8 cellular contexts compared by ENCODE assay signal in the genomic region with DNA sequence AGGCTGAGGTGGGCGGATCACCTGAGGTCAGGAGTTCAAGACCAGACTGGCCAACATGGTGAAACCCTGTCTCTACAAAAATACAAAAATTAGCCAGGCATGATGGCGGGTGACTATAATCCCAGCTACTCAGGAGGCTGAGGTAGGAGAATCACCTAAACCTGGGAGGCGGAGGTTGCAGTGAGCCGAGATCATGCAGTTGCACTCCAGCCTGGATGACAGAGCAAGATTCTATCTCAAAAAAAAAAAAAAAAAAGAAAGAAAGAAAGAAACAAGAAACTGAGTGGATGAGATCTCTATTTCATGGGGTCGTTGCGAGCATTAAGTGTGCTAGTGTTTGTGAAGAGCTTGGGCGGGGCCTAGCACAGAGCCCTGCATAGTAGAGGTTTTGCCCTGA.
DNase-seq lines count a peak whose midpoint lies in the region; ATAC-seq, FAIRE-seq and TF ChIP-seq lines count a peak whose summit lies in the region.
"Not testable (repeated sequence)": the region's sequence is repeated elsewhere in the genome, so short reads cannot be mapped to it uniquely, and the experiment has no call there.

No MANE protein-coding gene starts in this region.

- not testable (repeated sequence) for H3K27me3 ChIP-seq in CD8-positive, alpha-beta memory T cell (ENCODE audit: insufficient read depth, low read length, poor library complexity, severe bottlenecking); Peyer's patch; K562 (ENCODE audit: control insufficient read depth in 2 of 2, insufficient read depth in 2 of 2, low read length in 2 of 2); esophagus squamous epithelium; liver (ENCODE audit: control insufficient read depth in 4 of 4, insufficient read depth in 4 of 4, low read length in 3 of 4); upper lobe of right lung

- not testable (repeated sequence) for H3K9me3 Mint-ChIP-seq in CD8-positive, alpha-beta memory T cell; natural killer cell treated with Interleukin-12 subunit alpha and Interleukin-12 subunit beta and Interleukin-15 and Interleukin-18, amount 100 ng/mL, for 72 hours; stimulated activated naive B cell treated with anti-CD40 and anti-IgM and Interleukin-4, amounts not matched to agents 10 μg/mL and 1 μg/mL and 100 μg/mL, for 72 hours

- H3K4me2 ChIP-seq in K562 (ENCODE audit: insufficient read depth, low read length): not testable (repeated sequence)

- not testable (repeated sequence) for H3K9me1 ChIP-seq in K562 (ENCODE audit: control insufficient read depth, insufficient read depth, low read length)

- peak overlapping the region in 6 of 8 donors; percentile 37 to 95 (median 82) for H3K27ac Mint-ChIP-seq in CD8-positive, alpha-beta memory T cell
- peak overlapping the region; percentile 31 to 96 for H3K27ac Mint-ChIP-seq in natural killer cell treated with Interleukin-12 subunit alpha and Interleukin-12 subunit beta and Interleukin-15 and Interleukin-18, amount 100 ng/mL, for 72 hours
- peak overlapping the region; percentile 93 for H3K27ac Mint-ChIP-seq in stimulated activated naive B cell treated with anti-CD40 and anti-IgM and Interleukin-4, amounts not matched to agents 10 μg/mL and 1 μg/mL and 100 μg/mL, for 72 hours

- H3K9ac ChIP-seq in K562 (ENCODE audit: insufficient read depth in 1 of 2, low read depth in 2 of 2, low read length in 2 of 2); liver (ENCODE audit: low read depth in 1 of 2, low read length in 2 of 2): not testable (repeated sequence)

- in situ Hi-C loops in K562 (cut with MboI): not testable (repeated sequence)

- H3K4me1 Mint-ChIP-seq in CD8-positive, alpha-beta memory T cell: peaks cover 50 to 81% (median 71%) of the 10 kb centered on the region in 3 donors
- H3K4me1 Mint-ChIP-seq in natural killer cell treated with Interleukin-12 subunit alpha and Interleukin-12 subunit beta and Interleukin-15 and Interleukin-18, amount 100 ng/mL, for 72 hours (ENCODE audit: low read depth in 2 of 2): peaks cover 68 to 71% of the 10 kb centered on the region in 2 donors
- H3K4me1 Mint-ChIP-seq in stimulated activated naive B cell treated with anti-CD40 and anti-IgM and Interleukin-4, amounts not matched to agents 10 μg/mL and 1 μg/mL and 100 μg/mL, for 72 hours: peaks cover 55 to 69% of the 10 kb centered on the region in 2 donors

- H3K9me3 ChIP-seq in CD8-positive, alpha-beta memory T cell (ENCODE audit: low read length); Peyer's patch; K562 (replicated peaks; ENCODE audit: control insufficient read depth, insufficient read depth, low read depth, low read length); esophagus squamous epithelium; liver (ENCODE audit: control insufficient read depth in 4 of 4, low read length in 3 of 4); upper lobe of right lung: not testable (repeated sequence)

- H2AFZ ChIP-seq in K562 (ENCODE audit: low read depth, low read length): peak overlapping the region; percentile 69; the same call in 1 of the 2 replicates

- H3K27me3 Mint-ChIP-seq in CD8-positive, alpha-beta memory T cell; natural killer cell treated with Interleukin-12 subunit alpha and Interleukin-12 subunit beta and Interleukin-15 and Interleukin-18, amount 100 ng/mL, for 72 hours; stimulated activated naive B cell treated with anti-CD40 and anti-IgM and Interleukin-4, amounts not matched to agents 10 μg/mL and 1 μg/mL and 100 μg/mL, for 72 hours: not testable (repeated sequence)

- TF ChIP-seq CTCF in Peyer's patch (IDR thresholded peaks at IDR 0.05); K562 (IDR thresholded peaks at IDR 0.05 in 2 of 3, conservative IDR thresholded peaks at IDR 0.05 in 1 of 3; ENCODE audit: insufficient read depth in 2 of 3, low read depth in 1 of 3, low read length in 3 of 3); esophagus squamous epithelium (IDR thresholded peaks at IDR 0.05); liver (IDR thresholded peaks at IDR 0.05; ENCODE audit: low read depth, low read length, missing input control); upper lobe of right lung (IDR thresholded peaks at IDR 0.05): not testable (repeated sequence)

- H3K36me3 Mint-ChIP-seq in CD8-positive, alpha-beta memory T cell; natural killer cell treated with Interleukin-12 subunit alpha and Interleukin-12 subunit beta and Interleukin-15 and Interleukin-18, amount 100 ng/mL, for 72 hours; stimulated activated naive B cell treated with anti-CD40 and anti-IgM and Interleukin-4, amounts not matched to agents 10 μg/mL and 1 μg/mL and 100 μg/mL, for 72 hours: not testable (repeated sequence)

- POLR2A ChIA-PET in CD8-positive, alpha-beta memory T cell (lab: Charles Lee): interaction anchor here (1.9 kb wide), 1 partner anchor 34 kb away, joined by 8 read pairs; no protein-coding TSS in a partner anchor
- POLR2A ChIA-PET in K562 (lab: Yijun Ruan, JAX): not testable (repeated sequence)

- H4K20me1 ChIP-seq in K562 (replicated peaks; ENCODE audit: control insufficient read depth, insufficient read depth, low read length): not testable (repeated sequence)

- not testable (repeated sequence) for H3K36me3 ChIP-seq in CD8-positive, alpha-beta memory T cell (ENCODE audit: insufficient read depth, low read length); Peyer's patch; K562 (ENCODE audit: control insufficient read depth, insufficient read depth, low read length); esophagus squamous epithelium; liver (ENCODE audit: control insufficient read depth in 4 of 4, insufficient read depth in 3 of 4, low read depth in 1 of 4, low read length in 3 of 4); upper lobe of right lung

- DNase-seq in CD8-positive, alpha-beta memory T cell; Peyer's patch; K562 (ENCODE audit: extremely low read depth in 1 of 4, low spot score in 3 of 4); esophagus squamous epithelium (lab: John Stamatoyannopoulos, UW); natural killer cell treated with Interleukin-12 subunit alpha and Interleukin-12 subunit beta and Interleukin-15 and Interleukin-18, amount 100 ng/mL, for 72 hours (ENCODE audit: low spot score); stimulated activated naive B cell treated with anti-CD40 and anti-IgM and Interleukin-4, amounts not matched to agents 10 μg/mL and 1 μg/mL and 100 μg/mL, for 72 hours; upper lobe of right lung: not testable (repeated sequence)

- peaks cover 62% of the 10 kb centered on the region for H3K4me1 ChIP-seq in CD8-positive, alpha-beta memory T cell (ENCODE audit: insufficient read depth, low read length)
- peaks cover 4 to 43% (median 22%) of the 10 kb centered on the region in 4 donors for H3K4me1 ChIP-seq in Peyer's patch
- peaks cover 17 to 36% of the 10 kb centered on the region in 2 experiments for H3K4me1 ChIP-seq in K562 (replicated peaks in 1 of 2; ENCODE audit: control insufficient read depth in 2 of 2, insufficient read depth in 2 of 2, low read length in 2 of 2)
- peaks cover 14 to 75% (median 46%) of the 10 kb centered on the region in 3 donors for H3K4me1 ChIP-seq in esophagus squamous epithelium
- peaks cover 7 to 21% (median 12%) of the 10 kb centered on the region in 4 donors for H3K4me1 ChIP-seq in liver (ENCODE audit: control insufficient read depth in 4 of 4, insufficient read depth in 4 of 4, low read length in 3 of 4)
- peaks cover 69% of the 10 kb centered on the region for H3K4me1 ChIP-seq in upper lobe of right lung

- FAIRE-seq in K562 (lab: Jason Lieb, UNC): not testable (repeated sequence)

- ATAC-seq in K562: peak; percentile 38
- not testable (repeated sequence) for ATAC-seq in natural killer cell treated with Interleukin-12 subunit alpha and Interleukin-12 subunit beta and Interleukin-15 and Interleukin-18, amount 100 ng/mL, for 72 hours; stimulated activated naive B cell treated with anti-CD40 and anti-IgM and Interleukin-4, amounts not matched to agents 10 μg/mL and 1 μg/mL and 100 μg/mL, for 72 hours (replicated peaks); upper lobe of right lung

- BruUV-seq in K562 (replicated peaks; lab: Mats Ljungman, UMichigan): not testable (repeated sequence)

- not testable (repeated sequence) for TF ChIP-seq RAD21 in K562 (CRISPR knock-in tag; conservative IDR thresholded peaks at IDR 0.05 in 1 of 2, IDR thresholded peaks at IDR 0.05 in 1 of 2); liver (IDR thresholded peaks at IDR 0.05)

- H3K79me2 ChIP-seq in K562 (ENCODE audit: control insufficient read depth, insufficient read depth, low read length): not testable (repeated sequence)

- CTCF ChIA-PET in CD8-positive, alpha-beta memory T cell (lab: Charles Lee): interaction anchor here (0.7 to 2.8 kb wide), 6 partner anchors 10 to 65 kb away, joined by 3 to 10 read pairs (median 6); partner anchors contain the start of gene GRK5
- CTCF ChIA-PET in K562 (lab: Yijun Ruan, JAX; ENCODE audit: low intra/inter-chr PET ratio): not testable (repeated sequence)

- TF ChIP-seq POLR2A in Peyer's patch (IDR thresholded peaks at IDR 0.05); K562 (conservative IDR thresholded peaks at IDR 0.05); esophagus squamous epithelium (IDR thresholded peaks at IDR 0.05): not testable (repeated sequence)

- 61% methylated on average over 4 of the region's 7 CpGs for WGBS in K562 (ENCODE audit: insufficient coverage, low coverage, missing lambda C conversion rate)
- WGBS in esophagus squamous epithelium, 2 donors: 83 to 92% methylated on average over 6 of the region's 7 CpGs
- 96% methylated on average over 7 of the region's 7 CpGs for WGBS in liver

- H3K4me3 Mint-ChIP-seq in CD8-positive, alpha-beta memory T cell; stimulated activated naive B cell treated with anti-CD40 and anti-IgM and Interleukin-4, amounts not matched to agents 10 μg/mL and 1 μg/mL and 100 μg/mL, for 72 hours: not testable (repeated sequence)
- H3K4me3 Mint-ChIP-seq in natural killer cell treated with Interleukin-12 subunit alpha and Interleukin-12 subunit beta and Interleukin-15 and Interleukin-18, amount 100 ng/mL, for 72 hours: peak overlapping the region; percentile 74

- intact Hi-C loops in K562 (cut with micrococcal nuclease); esophagus squamous epithelium (cut with DNase I); upper lobe of right lung (cut with DNase I): not testable (repeated sequence)

- H3K27ac ChIP-seq in CD8-positive, alpha-beta memory T cell (ENCODE audit: low read depth, low read length); K562 (ENCODE audit: extremely low read depth, low read depth, low read length): not testable (repeated sequence)
- H3K27ac ChIP-seq in Peyer's patch: peak overlapping the region; percentile 63 to 88 (median 80)
- peak overlapping the region in 3 of 4 donors; percentile 66 to 84 (median 80) for H3K27ac ChIP-seq in esophagus squamous epithelium
- H3K27ac ChIP-seq in liver (ENCODE audit: low read depth in 1 of 2, low read length in 2 of 2): peak overlapping the region; percentile 33 to 63
- peak overlapping the region; percentile 81 for H3K27ac ChIP-seq in upper lobe of right lung

- H3K4me3 ChIP-seq in CD8-positive, alpha-beta memory T cell (ENCODE audit: low read length); Peyer's patch; K562; esophagus squamous epithelium; liver (ENCODE audit: low read depth in 1 of 3, low read length in 3 of 3); upper lobe of right lung: not testable (repeated sequence)

- not testable (repeated sequence) for TF ChIP-seq EP300 in K562 (IDR thresholded peaks at IDR 0.05; ENCODE audit: low read length)
